Comparison of ENCODE assay signal across 1 cellular context in the genomic region with DNA sequence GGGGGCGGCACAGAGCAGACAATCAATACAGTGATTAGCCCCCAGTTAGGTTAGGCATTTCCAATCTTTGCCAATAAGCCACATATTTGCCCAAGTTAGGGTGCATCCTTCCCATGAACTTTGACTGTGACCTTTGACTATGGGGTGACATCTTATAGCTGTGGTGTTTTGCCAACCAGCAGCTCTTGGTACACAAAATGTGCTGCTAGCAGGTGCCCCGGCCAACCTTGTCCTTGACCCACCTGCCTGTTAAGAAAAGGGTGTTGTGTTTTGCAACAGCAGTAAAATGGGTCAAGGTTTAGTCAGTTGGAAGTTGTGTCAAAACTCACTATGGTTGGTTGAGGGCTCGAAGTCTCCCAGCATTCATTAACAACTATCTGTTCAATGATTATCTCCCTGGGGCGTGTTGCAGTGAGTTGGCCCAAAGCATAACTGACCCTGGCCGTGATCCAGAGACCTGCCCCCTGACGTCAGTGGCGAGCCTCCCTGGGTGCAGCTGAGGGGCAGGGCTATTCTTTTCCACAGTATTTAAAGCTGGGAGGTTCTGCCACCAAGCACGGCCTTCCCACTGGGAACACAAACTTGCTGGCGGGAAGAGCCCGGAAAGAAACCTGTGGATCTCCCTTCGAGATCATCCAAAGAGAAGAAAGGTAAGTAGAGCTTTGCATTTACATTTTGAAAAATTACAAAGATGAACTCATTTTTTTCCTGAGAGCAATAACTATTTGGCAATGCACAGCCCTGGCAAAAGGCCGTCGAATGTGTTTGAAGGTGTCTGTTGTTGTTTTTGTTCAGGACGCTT.
A peak's percentile ranks its signal among the peaks of the same experiment; 100 is the strongest.
TF ChIP-seq lines count a peak whose summit lies in the region.

TSS of gene PCK1 (plus strand) at position 557 of the 802 bp plus-strand sequence. CDS start 302 bp downstream, outside the sequence.

TF ChIP-seq in K562, 482 proteins besides CTCF, POLR2A, EP300 and RAD21 (continued from another document):
- TF ChIP-seq ZBTB5 (IDR thresholded peaks at IDR 0.05) = no peak
- TF ChIP-seq SRF (CRISPR knock-in tag; IDR thresholded peaks at IDR 0.05) = peak in 1 of 2 experiments; percentile 53; a peak in 1 of 4 replicates
- 0 out of 2 replicates have a peak, but pooled peaks have one; percentile 14 for TF ChIP-seq RB1 (IDR thresholded peaks at IDR 0.05; ENCODE audit: low read depth)
- TF ChIP-seq, protein P1, sequence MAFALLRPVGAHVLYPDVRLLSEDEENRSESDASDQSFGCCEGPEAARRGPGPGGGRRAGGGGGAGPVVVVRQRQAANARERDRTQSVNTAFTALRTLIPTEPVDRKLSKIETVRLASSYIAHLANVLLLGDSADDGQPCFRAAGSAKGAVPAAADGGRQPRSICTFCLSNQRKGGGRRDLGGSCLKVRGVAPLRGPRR (CRISPR knock-in tag; IDR thresholded peaks at IDR 0.05) = 0 out of 2 replicates have a peak, but pooled peaks have one; percentile 34
- TF ChIP-seq BDP1 (IDR thresholded peaks at IDR 0.05; ENCODE audit: insufficient read depth, insufficient read length) = no peak
- 0 out of 2 replicates have a peak, but pooled peaks have one; percentile 16 for TF ChIP-seq DMBX1 (CRISPR knock-in tag; IDR thresholded peaks at IDR 0.05; ENCODE audit: borderline replicate concordance)
- TF ChIP-seq SMARCA5 (IDR thresholded peaks at IDR 0.05) = no peak
- TF ChIP-seq, protein P2, sequence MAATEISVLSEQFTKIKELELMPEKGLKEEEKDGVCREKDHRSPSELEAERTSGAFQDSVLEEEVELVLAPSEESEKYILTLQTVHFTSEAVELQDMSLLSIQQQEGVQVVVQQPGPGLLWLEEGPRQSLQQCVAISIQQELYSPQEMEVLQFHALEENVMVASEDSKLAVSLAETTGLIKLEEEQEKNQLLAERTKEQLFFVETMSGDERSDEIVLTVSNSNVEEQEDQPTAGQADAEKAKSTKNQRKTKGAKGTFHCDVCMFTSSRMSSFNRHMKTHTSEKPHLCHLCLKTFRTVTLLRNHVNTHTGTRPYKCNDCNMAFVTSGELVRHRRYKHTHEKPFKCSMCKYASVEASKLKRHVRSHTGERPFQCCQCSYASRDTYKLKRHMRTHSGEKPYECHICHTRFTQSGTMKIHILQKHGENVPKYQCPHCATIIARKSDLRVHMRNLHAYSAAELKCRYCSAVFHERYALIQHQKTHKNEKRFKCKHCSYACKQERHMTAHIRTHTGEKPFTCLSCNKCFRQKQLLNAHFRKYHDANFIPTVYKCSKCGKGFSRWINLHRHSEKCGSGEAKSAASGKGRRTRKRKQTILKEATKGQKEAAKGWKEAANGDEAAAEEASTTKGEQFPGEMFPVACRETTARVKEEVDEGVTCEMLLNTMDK (IDR thresholded peaks at IDR 0.05; ENCODE audit: borderline replicate concordance, insufficient read depth, low read depth, low read length, poor library complexity, severe bottlenecking) = no peak
- TF ChIP-seq ARID2 (IDR thresholded peaks at IDR 0.05) = no peak
- no peak for TF ChIP-seq NFXL1 (CRISPR knock-in tag; IDR thresholded peaks at IDR 0.05)
- TF ChIP-seq, protein P3, sequence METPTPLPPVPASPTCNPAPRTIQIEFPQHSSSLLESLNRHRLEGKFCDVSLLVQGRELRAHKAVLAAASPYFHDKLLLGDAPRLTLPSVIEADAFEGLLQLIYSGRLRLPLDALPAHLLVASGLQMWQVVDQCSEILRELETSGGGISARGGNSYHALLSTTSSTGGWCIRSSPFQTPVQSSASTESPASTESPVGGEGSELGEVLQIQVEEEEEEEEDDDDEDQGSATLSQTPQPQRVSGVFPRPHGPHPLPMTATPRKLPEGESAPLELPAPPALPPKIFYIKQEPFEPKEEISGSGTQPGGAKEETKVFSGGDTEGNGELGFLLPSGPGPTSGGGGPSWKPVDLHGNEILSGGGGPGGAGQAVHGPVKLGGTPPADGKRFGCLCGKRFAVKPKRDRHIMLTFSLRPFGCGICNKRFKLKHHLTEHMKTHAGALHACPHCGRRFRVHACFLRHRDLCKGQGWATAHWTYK (CRISPR knock-in tag; IDR thresholded peaks at IDR 0.05) = peak; percentile 60; the same call in 1 of the 2 replicates
- peak; percentile 78 for TF ChIP-seq HDAC2 (IDR thresholded peaks at IDR 0.05)
- TF ChIP-seq L3MBTL2 (IDR thresholded peaks at IDR 0.05) = peak; percentile 88; the same call in 1 of the 2 replicates
